In the genomic region with DNA sequence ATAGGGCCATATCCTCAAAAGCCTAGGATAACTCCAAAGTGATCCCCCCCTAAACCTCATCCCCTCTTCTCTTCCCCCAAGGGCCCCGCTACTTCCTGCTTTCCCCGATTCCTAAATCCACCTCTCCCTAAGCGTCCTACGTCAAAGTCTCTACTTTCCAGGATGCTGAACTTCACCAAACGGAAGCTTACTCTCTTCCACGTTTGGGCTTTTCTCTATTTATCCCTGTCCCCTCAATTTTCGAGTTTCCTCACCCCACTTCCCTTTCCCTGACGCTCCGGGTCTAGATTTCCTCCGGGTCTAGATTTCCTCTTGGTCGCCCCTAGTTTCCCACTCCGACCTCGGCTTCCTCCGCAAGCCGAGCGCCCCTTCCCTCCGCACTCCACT, we compare ENCODE assay signal across 8 cellular contexts. TPM values are rescaled to one million over a fixed set of nuclear protein-coding genes. Genes with fewer than 3 reads are reported as not detected.
DNase-seq lines count a peak whose midpoint lies in the region; ATAC-seq and TF ChIP-seq lines count a peak whose summit lies in the region.

No MANE protein-coding gene starts in this region.

- H3K23ac ChIP-seq in IMR-90 (ENCODE audit: low read depth, low read length), result peak overlapping the region; percentile 99

- 0% methylated on average over 11 of the region's 17 CpGs; no CpG with 5 or more reads in 1 of the 2 experiments for WGBS in IMR-90 (ENCODE audit: extremely low coverage in 2 of 2, insufficient read length in 1 of 2), 2 experiments
- 0 to 1% (median 0%) methylated on average over 17 of the region's 17 CpGs for WGBS in adipose tissue, 3 donors
- 0 to 1% (median 1%) methylated on average over 17 of the region's 17 CpGs for WGBS in spleen, 5 donors

- peaks cover 34% of the 10 kb centered on the region for H3K4me1 ChIP-seq in CD4-positive, CD25-positive, alpha-beta regulatory T cell (ENCODE audit: control insufficient read depth, insufficient read depth, low read length, poor library complexity, severe bottlenecking)
- H3K4me1 ChIP-seq in IMR-90 (ENCODE audit: control insufficient read depth, insufficient read depth, low read length) (peaks cover 11% of the 10 kb centered on the region), iPS-15b (ENCODE audit: control insufficient read depth, insufficient read depth, low read length) (no peaks in the 10 kb centered on the region), spleen (peaks cover 15 to 47% (median 38%) of the 10 kb centered on the region in 6 donors)

- H3K4me3 Mint-ChIP-seq in CD4-positive, CD25-positive, alpha-beta regulatory T cell, result peak overlapping the region; percentile 93 to 97 (median 96)

- TF ChIP-seq POLR2A in IMR-90 (IDR thresholded peaks at IDR 0.05; ENCODE audit: low read depth, low read length) (no peak), spleen (IDR thresholded peaks at IDR 0.05) (peak in 1 of 3 donors; percentile 12)

- peak overlapping the region; percentile 41 for H2BK120ac ChIP-seq in IMR-90 (ENCODE audit: low read depth, low read length)

- peak overlapping the region; percentile 98 for H3K14ac ChIP-seq in IMR-90 (replicated peaks; ENCODE audit: low read depth, low read length)

- H2BK15ac ChIP-seq in IMR-90 (ENCODE audit: low read depth, low read length), result no peak overlapping the region

- POLR2A ChIA-PET in IMR-90 (lab: Charles Lee; ENCODE audit: unreplicated experiment), result no interaction called here

- H3K4me3 ChIP-seq in CD4-positive, CD25-positive, alpha-beta regulatory T cell (ENCODE audit: low read depth, low read length), result peak overlapping the region; percentile 96
- H3K4me3 ChIP-seq in IMR-90 (ENCODE audit: insufficient read depth, low read depth, low read length) (peak overlapping the region; percentile 95), iPS-15b (ENCODE audit: low read depth, low read length) (peak overlapping the region; percentile 83), spleen (peak overlapping the region; percentile 68 to 89 (median 73))

- H3K36me3 Mint-ChIP-seq in CD4-positive, CD25-positive, alpha-beta regulatory T cell, result peaks cover 3% of the 10 kb centered on the region

- no peaks in the 10 kb centered on the region for H3K9me3 ChIP-seq in CD4-positive, CD25-positive, alpha-beta regulatory T cell (ENCODE audit: control insufficient read depth in 2 of 2, low read length in 2 of 2)
- H3K9me3 ChIP-seq in IMR-90 (ENCODE audit: control insufficient read depth, insufficient read depth, low read length), result no peaks in the 10 kb centered on the region
- H3K9me3 ChIP-seq in iPS-15b (ENCODE audit: control insufficient read depth, insufficient read depth, low read length), result no peaks in the 10 kb centered on the region
- H3K9me3 ChIP-seq in spleen, result no peaks in the 10 kb centered on the region

- H2AFZ ChIP-seq in IMR-90 (replicated peaks; ENCODE audit: low read length, poor library complexity), result peak overlapping the region; percentile 90

- peak overlapping the region; percentile 98 for H3K4me2 ChIP-seq in IMR-90 (ENCODE audit: low read depth, low read length)

- H3K9ac ChIP-seq in IMR-90 (ENCODE audit: low read depth, low read length), result peak overlapping the region; percentile 98
- H3K9ac ChIP-seq in iPS-15b (ENCODE audit: low read depth, low read length), result peak overlapping the region; percentile 68

- H3K27ac Mint-ChIP-seq in CD4-positive, CD25-positive, alpha-beta regulatory T cell, result peak overlapping the region; percentile 93 to 98 (median 97)

- H4K5ac ChIP-seq in IMR-90 (ENCODE audit: low read depth, low read length), result peak overlapping the region; percentile 53

- peak overlapping the region; percentile 95 for H3K56ac ChIP-seq in IMR-90 (ENCODE audit: extremely low read depth, insufficient read depth, low read length)

- peak overlapping the region; percentile 84 for H2AK9ac ChIP-seq in IMR-90 (replicated peaks; ENCODE audit: low read depth, low read length, poor library complexity)

- no peaks in the 10 kb centered on the region for H3K27me3 ChIP-seq in CD4-positive, CD25-positive, alpha-beta regulatory T cell (ENCODE audit: control insufficient read depth, insufficient read depth, low read length)
- no peaks in the 10 kb centered on the region for H3K27me3 ChIP-seq in IMR-90 (ENCODE audit: control insufficient read depth, insufficient read depth, low read length)
- no peaks in the 10 kb centered on the region for H3K27me3 ChIP-seq in iPS-15b (ENCODE audit: control insufficient read depth, insufficient read depth, low read length)
- no peaks in the 10 kb centered on the region for H3K27me3 ChIP-seq in spleen (replicated peaks in 1 of 7)

- no peaks in the 10 kb centered on the region for H3K36me3 ChIP-seq in CD4-positive, CD25-positive, alpha-beta regulatory T cell (ENCODE audit: control insufficient read depth, insufficient read depth, low read length)
- H3K36me3 ChIP-seq in IMR-90 (ENCODE audit: control insufficient read depth, insufficient read depth, low read length) (no peaks in the 10 kb centered on the region; the same call in 1 of the 2 replicates), iPS-15b (ENCODE audit: control insufficient read depth, insufficient read depth, low read length) (no peaks in the 10 kb centered on the region), spleen (no peaks in the 10 kb centered on the region)

- H3K9me3 Mint-ChIP-seq in CD4-positive, CD25-positive, alpha-beta regulatory T cell, result no peaks in the 10 kb centered on the region

- H3K9me1 ChIP-seq in IMR-90 (ENCODE audit: insufficient read depth, low read length), result peaks cover 13% of the 10 kb centered on the region

- peak overlapping the region; percentile 71 for H2BK5ac ChIP-seq in IMR-90 (ENCODE audit: low read depth, low read length, poor library complexity, severe bottlenecking)

- peak overlapping the region; percentile 92 for H3K4ac ChIP-seq in IMR-90 (ENCODE audit: low read depth, low read length)

- CTCF ChIA-PET in IMR-90 (lab: Yijun Ruan, JAX), result no interaction called here

- no peak overlapping the region for H2BK20ac ChIP-seq in IMR-90 (ENCODE audit: low read depth, low read length)

- TF ChIP-seq RAD21 in IMR-90 (IDR thresholded peaks at IDR 0.05; ENCODE audit: low read length), result no peak

- H2AK5ac ChIP-seq in IMR-90 (ENCODE audit: low read depth, low read length), result peak overlapping the region; percentile 81

- H3K4me1 Mint-ChIP-seq in CD4-positive, CD25-positive, alpha-beta regulatory T cell, result peaks cover 35 to 48% (median 43%) of the 10 kb centered on the region in 4 donors

- dilution Hi-C loops in IMR-90 (cut with HindIII; ENCODE audit: low sequenced_read_pairs, unreplicated experiment), result no loop called here

- H3K27ac ChIP-seq in CD4-positive, CD25-positive, alpha-beta regulatory T cell (ENCODE audit: insufficient read depth, low read length, poor library complexity, severe bottlenecking), result peak overlapping the region; percentile 93
- H3K27ac ChIP-seq in IMR-90 (ENCODE audit: insufficient read depth, low read length), result peak overlapping the region; percentile 88
- peak overlapping the region; percentile 98 for H3K27ac ChIP-seq in adipose tissue (ENCODE audit: low read depth, low read length)
- H3K27ac ChIP-seq in spleen, result peak overlapping the region; percentile 96 to 100 (median 98)

- peak in 1 of 3 donors; percentile 37 for DNase-seq in CD4-positive, CD25-positive, alpha-beta regulatory T cell
- DNase-seq in IMR-90 (peak; percentile 34), spleen (no peak), T-helper 9 cell (no peak), cerebellum (ENCODE audit: low spot score) (no peak)

- peaks cover 24 to 46% of the 10 kb centered on the region in 2 experiments for H3K79me1 ChIP-seq in IMR-90 (ENCODE audit: low read depth in 1 of 2, low read length in 2 of 2)

- peaks cover 4% of the 10 kb centered on the region for H3K27me3 Mint-ChIP-seq in CD4-positive, CD25-positive, alpha-beta regulatory T cell

- in situ Hi-C loops in IMR-90 (cut with MboI; ENCODE audit: low sequenced_read_pairs), result loop anchor here (25.0 kb wide), 1 partner anchor 607 kb away; no protein-coding TSS in a partner anchor

- H4K91ac ChIP-seq in IMR-90 (ENCODE audit: insufficient read depth, low read depth, low read length), result peak overlapping the region; percentile 95

- H4K20me1 ChIP-seq in IMR-90 (ENCODE audit: insufficient read depth, low read length), result no peaks in the 10 kb centered on the region; the same call in 1 of the 2 replicates

- H3K18ac ChIP-seq in IMR-90 (ENCODE audit: low read depth, low read length), result peak overlapping the region; percentile 75

- ATAC-seq in CD4-positive, CD25-positive, alpha-beta regulatory T cell (ENCODE audit: low read depth in 2 of 2), result no peak
- ATAC-seq in IMR-90 (ENCODE audit: low read depth) (peak; percentile 11), HG03025 (IDR thresholded peaks at IDR 0.05; ENCODE audit: low FRiP score, unreplicated experiment) (no peak)

- BruUV-seq in IMR-90 (replicated peaks; lab: Mats Ljungman, UMichigan), result no TSS peak

- peak overlapping the region; percentile 96 to 98 for H4K8ac ChIP-seq in IMR-90 (ENCODE audit: low read depth in 2 of 2, low read length in 2 of 2)

- TF ChIP-seq CTCF in IMR-90 (conservative IDR thresholded peaks at IDR 0.05; ENCODE audit: low read depth, low read length) (no peak), spleen (IDR thresholded peaks at IDR 0.05 in 8 of 11, conservative IDR thresholded peaks at IDR 0.05 in 3 of 11) (no peak)

- intact Hi-C loops in IMR-90 (cut with micrococcal nuclease) (loop anchor here (1.0 kb wide), 1 partner anchor 17 kb away; no protein-coding TSS in a partner anchor), spleen (cut with DNase I; ENCODE audit: low total_unique reads) (no loop called here)

RNA-seq across cellular contexts. Expression of a gene that starts 0.5 kb away (rescaled TPM):
- 11.8 TPM for total RNA-seq in CD4-positive, CD25-positive, alpha-beta regulatory T cell
- 10 to 100 TPM; 37.1 to 41.9 (median 41.0) TPM for polyA plus RNA-seq in CD4-positive, CD25-positive, alpha-beta regulatory T cell
- total RNA-seq in IMR-90 (2012; rRNA removed), result 16.5 and 22.8 TPM in 2 replicates
- 11.9 and 14.3 TPM in 2 replicates for polyA plus RNA-seq in IMR-90 (2012; rRNA removed)
- 1.4 and 2.2 TPM in 2 replicates for polyA plus RNA-seq in IMR-90 (2012; cell fraction: cytosol; rRNA removed)
- 1.2 and 10.8 TPM in 2 replicates for polyA plus RNA-seq in IMR-90 (2012; cell fraction: nucleus; rRNA removed; ENCODE audit: low replicate concordance)
- 10 to 100 TPM; 11.8 to 48.0 (median 17.2) TPM for polyA plus RNA-seq in adipose tissue
- 10 to 100 TPM; 20.4 to 32.8 (median 24.8) TPM for total RNA-seq in spleen
- 10 to 100 TPM; 38.1 to 42.3 (median 40.3) TPM for polyA plus RNA-seq in spleen
- total RNA-seq in cerebellum, result 11.5 TPM

RNA-seq across cellular contexts. Expression of a gene that starts 12.6 kb away (rescaled TPM):
- total RNA-seq in CD4-positive, CD25-positive, alpha-beta regulatory T cell, result not detected
- not detected for polyA plus RNA-seq in CD4-positive, CD25-positive, alpha-beta regulatory T cell
- not detected in 2 replicates for total RNA-seq in IMR-90 (2012; rRNA removed)
- not detected in 2 replicates for polyA plus RNA-seq in IMR-90 (2012; rRNA removed)
- not detected in 2 replicates for polyA plus RNA-seq in IMR-90 (2012; cell fraction: cytosol; rRNA removed)
- polyA plus RNA-seq in IMR-90 (2012; cell fraction: nucleus; rRNA removed; ENCODE audit: low replicate concordance), result not detected in 2 replicates
- polyA plus RNA-seq in adipose tissue, result under 1 TPM in 2 of 3 donors, not detected in 1; 0.06 to 0.11 TPM
- total RNA-seq in spleen, result not detected
- polyA plus RNA-seq in spleen, result under 1 TPM in 2 of 3 donors, not detected in 1; 0.02 to 0.07 TPM
- 0.09 TPM for total RNA-seq in cerebellum

RNA-seq across cellular contexts. Expression of a gene that starts 38.7 kb away (rescaled TPM):
- 15.4 TPM for total RNA-seq in CD4-positive, CD25-positive, alpha-beta regulatory T cell
- 10 to 100 TPM in 2 of 4 donors, 1 to 10 TPM in 1, not detected in 1; 6.3 to 14.9 (median 10.9) TPM for polyA plus RNA-seq in CD4-positive, CD25-positive, alpha-beta regulatory T cell
- total RNA-seq in IMR-90 (2012; rRNA removed) (under 0.01 and 174 TPM in 2 replicates), spleen (10 to 100 TPM in 1 of 7 donors, 1 to 10 TPM in 3, not detected in 3; 3.5 to 11.6 (median 7.0) TPM), cerebellum (not detected)
- polyA plus RNA-seq in IMR-90 (2012; rRNA removed) (not detected in 2 replicates), adipose tissue (not detected), spleen (not detected)
- not detected in 2 replicates for polyA plus RNA-seq in IMR-90 (2012; cell fraction: cytosol; rRNA removed)
- not detected in 2 replicates for polyA plus RNA-seq in IMR-90 (2012; cell fraction: nucleus; rRNA removed; ENCODE audit: low replicate concordance)
